Comparison of ENCODE assay signal across 1 cellular context in genomic region chr22:17475318-17476212, GRCh38.
TF ChIP-seq lines count a peak whose summit lies in the region.

No MANE protein-coding gene starts in this region.

TF ChIP-seq in GM23338, 12 proteins besides CTCF, POLR2A, EP300 and RAD21 (continued from another document):
- TF ChIP-seq ZNF462 (CRISPR knock-in tag; IDR thresholded peaks at IDR 0.05): no peak
- no peak for TF ChIP-seq REST (IDR thresholded peaks at IDR 0.05; ENCODE audit: unreplicated experiment)
- TF ChIP-seq EZH2phosphoT487 (IDR thresholded peaks at IDR 0.05; ENCODE audit: unreplicated experiment): no peak
- no peak for TF ChIP-seq ZNF114 (CRISPR knock-in tag; IDR thresholded peaks at IDR 0.05)
- TF ChIP-seq ETS1 (IDR thresholded peaks at IDR 0.05): no peak
- no peak for TF ChIP-seq POLR2AphosphoS5 (IDR thresholded peaks at IDR 0.05; ENCODE audit: low read depth)
- TF ChIP-seq ZNF331 (CRISPR knock-in tag; IDR thresholded peaks at IDR 0.05; ENCODE audit: low read depth): no peak
- no peak for TF ChIP-seq EZH2 (IDR thresholded peaks at IDR 0.05; ENCODE audit: low read depth, unreplicated experiment)
- no peak for TF ChIP-seq STAT1 (IDR thresholded peaks at IDR 0.05; ENCODE audit: unreplicated experiment)
TF ChIP-seq in GM23338: peak in this region for 0.
